In the genomic region with DNA sequence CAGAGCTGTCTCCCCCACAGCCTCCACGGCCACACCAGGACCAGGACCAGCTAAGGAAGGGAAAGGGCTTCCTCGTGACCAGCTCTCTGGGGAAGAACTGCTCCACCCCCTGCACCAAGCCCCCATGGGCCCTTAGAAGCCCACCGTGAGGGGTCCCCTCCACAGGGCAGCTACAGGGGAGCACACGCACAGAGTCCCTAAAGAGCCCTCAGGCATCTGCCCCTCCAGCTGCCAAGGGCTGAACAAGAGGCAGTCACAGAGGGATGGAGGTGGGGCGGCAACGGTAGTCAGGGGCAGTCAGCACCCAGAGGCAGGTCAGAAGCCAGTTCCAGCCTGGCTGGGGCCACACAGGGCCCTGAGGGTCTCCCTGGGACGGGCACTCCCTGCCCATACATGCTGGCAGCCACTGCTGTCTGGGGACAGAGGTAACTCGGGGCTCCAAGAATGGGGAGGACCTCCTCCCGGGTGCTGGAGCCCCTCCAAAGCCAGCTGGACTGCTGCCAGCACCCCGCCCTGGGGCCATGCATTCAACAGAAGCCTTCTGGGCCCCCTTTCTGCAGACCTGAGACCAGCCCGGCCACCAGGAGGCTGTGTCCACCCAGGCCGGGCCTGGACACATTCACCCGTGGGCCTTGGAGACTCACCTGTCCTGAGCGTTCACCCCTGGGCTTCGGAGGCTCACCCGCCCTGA, we compare ENCODE assay signal across 16 cellular contexts. TPM values are rescaled to one million over a fixed set of nuclear protein-coding genes. Genes with fewer than 3 reads are reported as not detected.
A peak's percentile ranks its signal among the peaks of the same experiment; 100 is the strongest.
DNase-seq lines count a peak whose midpoint lies in the region; ATAC-seq and TF ChIP-seq lines count a peak whose summit lies in the region.
"Had no signal": no experiment of that assay in that cellular context is flagged by ENCODE, and none has a peak within 500 bp of the region (broad histone marks: within the 10 kb centered on the region; RNA-seq: fewer than 3 reads in every experiment).

No MANE protein-coding gene starts in this region.

- H3K27me3 ChIP-seq in right cardiac atrium (ENCODE audit: control insufficient read depth, insufficient read depth): no peaks in the 10 kb centered on the region

- no TSS peak for BruUV-seq in OCI-LY7 (replicated peaks; lab: Mats Ljungman, UMichigan)

- H3K4me2 ChIP-seq in OCI-LY7 (ENCODE audit: low read length): no peak overlapping the region

- no peaks in the 10 kb centered on the region for H3K79me2 ChIP-seq in OCI-LY7 (ENCODE audit: insufficient read depth, low read depth, low read length)

- no peak for TF ChIP-seq CTCF in CD14-positive monocyte (IDR thresholded peaks at IDR 0.05)
- no peak for TF ChIP-seq CTCF in OCI-LY7 (conservative IDR thresholded peaks at IDR 0.05; ENCODE audit: low read length)

- no peak overlapping the region for H3K4me3 Mint-ChIP-seq in CD14-positive monocyte
- no peak overlapping the region for H3K4me3 Mint-ChIP-seq in activated CD8-positive, alpha-beta memory T cell treated with anti-CD3 and anti-CD28 coated beads, Interleukin-2, amount 10 ng/mL, durations not matched to agents 7 days and 5 days
- no peak overlapping the region for H3K4me3 Mint-ChIP-seq in activated CD4-positive, alpha-beta memory T cell treated with anti-CD3 and anti-CD28 coated beads, Interleukin-2, amount 10 ng/mL, durations not matched to agents 7 days and 5 days
- H3K4me3 Mint-ChIP-seq: activated naive CD8-positive, alpha-beta T cell; T-helper 17 cell had no signal

- CTCF ChIA-PET in activated CD8-positive, alpha-beta memory T cell treated with anti-CD3 and anti-CD28 coated beads, Interleukin-2, amount 10 ng/mL, durations not matched to agents 7 days and 5 days (lab: Charles Lee): no interaction called here
- CTCF ChIA-PET in OCI-LY7 (lab: Charles Lee; ENCODE audit: unreplicated experiment): no interaction called here
- CTCF ChIA-PET in activated CD4-positive, alpha-beta memory T cell treated with anti-CD3 and anti-CD28 coated beads, Interleukin-2, amount 10 ng/mL, durations not matched to agents 7 days and 5 days (lab: Charles Lee): no interaction called here

- no peaks in the 10 kb centered on the region for H3K9me2 ChIP-seq in OCI-LY7 (ENCODE audit: insufficient read depth, low read length)

- peaks cover 21 to 42% (median 27%) of the 10 kb centered on the region in 7 donors for H3K9me3 Mint-ChIP-seq in CD14-positive monocyte
- peaks cover 23% of the 10 kb centered on the region for H3K9me3 Mint-ChIP-seq in activated CD8-positive, alpha-beta memory T cell treated with anti-CD3 and anti-CD28 coated beads, Interleukin-2, amount 10 ng/mL, durations not matched to agents 7 days and 5 days (ENCODE audit: low read depth)
- H3K9me3 Mint-ChIP-seq in activated CD4-positive, alpha-beta memory T cell treated with anti-CD3 and anti-CD28 coated beads, Interleukin-2, amount 10 ng/mL, durations not matched to agents 7 days and 5 days: peaks cover 23% of the 10 kb centered on the region

- WGBS in right cardiac atrium: 86% methylated on average over 16 of the region's 16 CpGs

- peaks cover 67% of the 10 kb centered on the region for H3K36me3 ChIP-seq in OCI-LY7 (ENCODE audit: insufficient read depth, low read length)

- H3K27ac Mint-ChIP-seq in CD14-positive monocyte: peak overlapping the region in 1 of 7 donors; percentile 13
- no peak overlapping the region for H3K27ac Mint-ChIP-seq in activated CD8-positive, alpha-beta memory T cell treated with anti-CD3 and anti-CD28 coated beads, Interleukin-2, amount 10 ng/mL, durations not matched to agents 7 days and 5 days
- H3K27ac Mint-ChIP-seq in activated CD4-positive, alpha-beta memory T cell treated with anti-CD3 and anti-CD28 coated beads, Interleukin-2, amount 10 ng/mL, durations not matched to agents 7 days and 5 days: no peak overlapping the region
- H3K27ac Mint-ChIP-seq: activated naive CD8-positive, alpha-beta T cell; T-helper 17 cell had no signal

- no peaks in the 10 kb centered on the region for H3K27me3 Mint-ChIP-seq in CD14-positive monocyte (ENCODE audit: low read depth in 3 of 3)
- H3K27me3 Mint-ChIP-seq in activated CD8-positive, alpha-beta memory T cell treated with anti-CD3 and anti-CD28 coated beads, Interleukin-2, amount 10 ng/mL, durations not matched to agents 7 days and 5 days: no peaks in the 10 kb centered on the region
- H3K27me3 Mint-ChIP-seq in activated CD4-positive, alpha-beta memory T cell treated with anti-CD3 and anti-CD28 coated beads, Interleukin-2, amount 10 ng/mL, durations not matched to agents 7 days and 5 days: no peaks in the 10 kb centered on the region
- H3K27me3 Mint-ChIP-seq: activated naive CD8-positive, alpha-beta T cell; T-helper 17 cell had no signal

- peaks cover 67 to 80% of the 10 kb centered on the region in 2 donors for H3K36me3 Mint-ChIP-seq in CD14-positive monocyte
- H3K36me3 Mint-ChIP-seq in activated CD8-positive, alpha-beta memory T cell treated with anti-CD3 and anti-CD28 coated beads, Interleukin-2, amount 10 ng/mL, durations not matched to agents 7 days and 5 days: peaks cover 65% of the 10 kb centered on the region
- peaks cover 68% of the 10 kb centered on the region for H3K36me3 Mint-ChIP-seq in activated CD4-positive, alpha-beta memory T cell treated with anti-CD3 and anti-CD28 coated beads, Interleukin-2, amount 10 ng/mL, durations not matched to agents 7 days and 5 days (ENCODE audit: low read depth)

- peaks cover 5% of the 10 kb centered on the region for H3K4me1 Mint-ChIP-seq in CD14-positive monocyte
- peaks cover 5% of the 10 kb centered on the region for H3K4me1 Mint-ChIP-seq in activated CD8-positive, alpha-beta memory T cell treated with anti-CD3 and anti-CD28 coated beads, Interleukin-2, amount 10 ng/mL, durations not matched to agents 7 days and 5 days
- H3K4me1 Mint-ChIP-seq in activated CD4-positive, alpha-beta memory T cell treated with anti-CD3 and anti-CD28 coated beads, Interleukin-2, amount 10 ng/mL, durations not matched to agents 7 days and 5 days: peaks cover 16% of the 10 kb centered on the region

- H3K9me3 ChIP-seq in right cardiac atrium (ENCODE audit: control insufficient read depth, low read length) (no peaks in the 10 kb centered on the region), OCI-LY7 (ENCODE audit: low read length) (peaks cover 31% of the 10 kb centered on the region; the same call in 1 of the 2 replicates)

- no peak overlapping the region for H3K4me3 ChIP-seq in right cardiac atrium (ENCODE audit: low read length)
- no peak overlapping the region for H3K4me3 ChIP-seq in OCI-LY7 (ENCODE audit: low read depth, low read length, poor library complexity, severe bottlenecking)

- H4K20me1 ChIP-seq in OCI-LY7 (ENCODE audit: insufficient read depth, low read length): no peaks in the 10 kb centered on the region

- DNase-seq in CD14-positive monocyte (ENCODE audit: low spot score) (peak; percentile 38), right cardiac atrium (peak; percentile 13 to 64 (median 44)), posterior vena cava (ENCODE audit: low spot score) (peak; percentile 68), OCI-LY7 (ENCODE audit: low spot score) (no peak)
- no peak for DNase-seq in activated CD8-positive, alpha-beta memory T cell treated with anti-CD3 and anti-CD28 coated beads, Interleukin-2, amount 10 ng/mL, durations not matched to agents 7 days and 5 days
- DNase-seq in activated CD4-positive, alpha-beta memory T cell treated with anti-CD3 and anti-CD28 coated beads, Interleukin-2, amount 10 ng/mL, durations not matched to agents 7 days and 5 days: no peak
- DNase-seq: effector CD8-positive, alpha-beta T cell; NCI-H1105; NCI-H2227 treated with DMSO at 0.1 percent for 48 hours; SHP77 treated with DMSO at 0.1 percent for 48 hours had no signal

- peak; percentile 16 for ATAC-seq in activated CD8-positive, alpha-beta memory T cell treated with anti-CD3 and anti-CD28 coated beads, Interleukin-2, amount 10 ng/mL, durations not matched to agents 7 days and 5 days
- ATAC-seq in right cardiac atrium (peak; percentile 30 to 36), HG03439 (IDR thresholded peaks at IDR 0.05; ENCODE audit: unreplicated experiment) (no peak), GM21619 (IDR thresholded peaks at IDR 0.05; ENCODE audit: unreplicated experiment) (no peak)
- ATAC-seq: activated CD4-positive, CD25-positive, alpha-beta regulatory T cell treated with anti-CD3 and anti-CD28 coated beads, Interleukin-2, amount 50 U/mL, for 24 hours; T-helper 17 cell had no signal

- H3K27ac ChIP-seq in right cardiac atrium (ENCODE audit: low read length) (no peak overlapping the region), OCI-LY7 (ENCODE audit: low read depth, low read length, poor library complexity, severe bottlenecking) (no peak overlapping the region)

- H2AFZ ChIP-seq in OCI-LY7 (ENCODE audit: low read length): no peak overlapping the region

- POLR2A ChIA-PET in OCI-LY7 (lab: Charles Lee): no interaction called here
- POLR2A ChIA-PET in activated CD4-positive, alpha-beta memory T cell treated with anti-CD3 and anti-CD28 coated beads, Interleukin-2, amount 10 ng/mL, durations not matched to agents 7 days and 5 days (lab: Charles Lee): interaction anchor here (0.5 to 1.3 kb wide), 2 partner anchors 8 to 27 kb away, joined by 3 to 4 read pairs; no protein-coding TSS in a partner anchor

- intact Hi-C loops in CD14-positive monocyte (cut with micrococcal nuclease): no loop called here
- intact Hi-C loops in right cardiac atrium (cut with DNase I): no loop called here
- intact Hi-C loops in posterior vena cava (cut with DNase I): no loop called here
- intact Hi-C loops in OCI-LY7 (cut with micrococcal nuclease; ENCODE audit: unreplicated experiment): no loop called here

- H3K4me1 ChIP-seq in right cardiac atrium (ENCODE audit: control insufficient read depth, insufficient read depth, low read length): no peaks in the 10 kb centered on the region
- H3K4me1 ChIP-seq in OCI-LY7 (ENCODE audit: insufficient read depth, low read length, poor library complexity, severe bottlenecking): no peaks in the 10 kb centered on the region
- H3K4me1 ChIP-seq: Caco-2 had no signal

RNA-seq across cellular contexts. Expression of a gene that starts 18.7 kb away (rescaled TPM):
- polyA plus RNA-seq in CD14-positive monocyte (10 to 100 TPM; 39.9 to 53.0 TPM), right cardiac atrium (3.9 TPM)
- total RNA-seq in activated CD8-positive, alpha-beta memory T cell treated with anti-CD3 and anti-CD28 coated beads, Interleukin-2, amount 10 ng/mL, durations not matched to agents 7 days and 5 days: 10 to 100 TPM; 53.2 to 60.2 TPM
- total RNA-seq in right cardiac atrium (1 to 10 TPM; 2.3 to 5.0 (median 3.8) TPM), posterior vena cava (1 to 10 TPM; 4.5 to 6.5 TPM), OCI-LY7 (2022) (41.1 and 41.2 TPM in 2 replicates)
- 13.2 and 17.9 TPM in 2 replicates for total RNA-seq in OCI-LY7 (2014; rRNA removed; shearing (Covaris generic))
- 10 to 100 TPM; 30.0 to 31.2 TPM for total RNA-seq in activated CD4-positive, alpha-beta memory T cell treated with anti-CD3 and anti-CD28 coated beads, Interleukin-2, amount 10 ng/mL, durations not matched to agents 7 days and 5 days

Comparison
In these comparisons a context has a peak if more than half of its experiments do, and no peak if none do; other contexts are left out.
1. DNase-seq: peak in CD14-positive monocyte (single experiment), right cardiac atrium (3 of 3) and posterior vena cava (single experiment); none in activated CD8-positive, alpha-beta memory T cell treated with anti-CD3 and anti-CD28 coated beads, Interleukin-2, amount 10 ng/mL, durations not matched to agents 7 days and 5 days (single experiment), OCI-LY7 (single experiment) and activated CD4-positive, alpha-beta memory T cell treated with anti-CD3 and anti-CD28 coated beads, Interleukin-2, amount 10 ng/mL, durations not matched to agents 7 days and 5 days (single experiment).
2. ATAC-seq: peak in activated CD8-positive, alpha-beta memory T cell treated with anti-CD3 and anti-CD28 coated beads, Interleukin-2, amount 10 ng/mL, durations not matched to agents 7 days and 5 days (single experiment) and right cardiac atrium (2 of 2); none in HG03439 (single experiment) and GM21619 (single experiment).